In genomic region chr18:43847164-43848091, GRCh38 we compare ENCODE assay signal across 10 cellular contexts.
A peak's percentile ranks its signal among the peaks of the same experiment; 100 is the strongest.
DNase-seq lines count a peak whose midpoint lies in the region; ATAC-seq and TF ChIP-seq lines count a peak whose summit lies in the region.
"Had no signal": no experiment of that assay in that cellular context is flagged by ENCODE, and none has a peak within 500 bp of the region (broad histone marks: within the 10 kb centered on the region; RNA-seq: fewer than 3 reads in every experiment).

No MANE protein-coding gene starts in this region.

- no peaks in the 10 kb centered on the region for H3K36me3 ChIP-seq in heart right ventricle
- H3K36me3 ChIP-seq in colonic mucosa: no peaks in the 10 kb centered on the region
- H3K36me3 ChIP-seq in muscle layer of duodenum (ENCODE audit: control insufficient read depth in 1 of 2, insufficient read depth in 2 of 2, low read length in 2 of 2): no peaks in the 10 kb centered on the region
- H3K36me3 ChIP-seq in aorta (ENCODE audit: control insufficient read depth in 1 of 2, insufficient read depth in 2 of 2, low read length in 1 of 2): no peaks in the 10 kb centered on the region

- no peaks in the 10 kb centered on the region for H3K27me3 ChIP-seq in heart right ventricle
- H3K27me3 ChIP-seq in colonic mucosa: no peaks in the 10 kb centered on the region
- H3K27me3 ChIP-seq in muscle layer of duodenum (ENCODE audit: low read depth, low read length): no peaks in the 10 kb centered on the region
- H3K27me3 ChIP-seq in aorta (ENCODE audit: control insufficient read depth in 1 of 2, insufficient read depth in 2 of 2, low read length in 1 of 2): no peaks in the 10 kb centered on the region

- peak overlapping the region in 6 of 10 donors; percentile 15 to 74 (median 46) for H3K27ac ChIP-seq in heart right ventricle
- peak overlapping the region; percentile 15 for H3K27ac ChIP-seq in colonic mucosa
- peak overlapping the region; percentile 57 for H3K27ac ChIP-seq in muscle layer of duodenum (ENCODE audit: low read length)
- no peak overlapping the region for H3K27ac ChIP-seq in aorta (ENCODE audit: low read depth in 1 of 2, low read length in 2 of 2)

- TF ChIP-seq CTCF in heart right ventricle (IDR thresholded peaks at IDR 0.05): no peak
- no peak for TF ChIP-seq CTCF in colonic mucosa (IDR thresholded peaks at IDR 0.05)

- ATAC-seq in heart right ventricle (peak in 1 of 8 donors; percentile 22), Right ventricle myocardium inferior (no peak), aorta (ENCODE audit: low FRiP score) (peak; percentile 46), HG03139 (IDR thresholded peaks at IDR 0.05; ENCODE audit: unreplicated experiment) (no peak), GM21515 (IDR thresholded peaks at IDR 0.05; ENCODE audit: unreplicated experiment) (no peak)
- no peak for ATAC-seq in activated CD4-positive, CD25-positive, alpha-beta regulatory T cell treated with anti-CD3 and anti-CD28 coated beads, Interleukin-2, amount 50 U/mL, for 24 hours

- intact Hi-C loops in heart right ventricle (cut with DNase I) (no loop called here), Right ventricle myocardium inferior (cut with DNase I) (no loop called here), colonic mucosa (cut with DNase I) (no loop called here), aorta (cut with DNase I) (no loop called here)

- H3K4me1 ChIP-seq in heart right ventricle (peaks cover 0 to 12% (median 0%) of the 10 kb centered on the region in 9 donors), colonic mucosa (no peaks in the 10 kb centered on the region), muscle layer of duodenum (ENCODE audit: control insufficient read depth in 1 of 2, insufficient read depth in 2 of 2, low read length in 2 of 2) (peaks cover 0 to 4% of the 10 kb centered on the region in 2 donors), aorta (ENCODE audit: control insufficient read depth in 1 of 2, insufficient read depth in 2 of 2, low read length in 2 of 2) (no peaks in the 10 kb centered on the region)

- WGBS in heart right ventricle, 2 donors: 55 to 68% methylated on average over 8 of the region's 8 CpGs
- WGBS in aorta, 2 donors: 41 to 44% methylated on average over 8 of the region's 8 CpGs

- H3K9me3 ChIP-seq in heart right ventricle (no peaks in the 10 kb centered on the region), colonic mucosa (no peaks in the 10 kb centered on the region), muscle layer of duodenum (ENCODE audit: control insufficient read depth in 1 of 2, low read length in 2 of 2) (no peaks in the 10 kb centered on the region), aorta (ENCODE audit: control insufficient read depth, low read length) (no peaks in the 10 kb centered on the region)

- H3K9ac ChIP-seq in colonic mucosa (ENCODE audit: low read depth in 2 of 2, low read length in 2 of 2): no peak overlapping the region

- H3K4me3 ChIP-seq in heart right ventricle: no peak overlapping the region
- H3K4me3 ChIP-seq in colonic mucosa: no peak overlapping the region
- peak overlapping the region in 1 of 2 donors; percentile 3 for H3K4me3 ChIP-seq in muscle layer of duodenum (ENCODE audit: low read depth in 1 of 2, low read length in 2 of 2)
- no peak overlapping the region for H3K4me3 ChIP-seq in aorta (ENCODE audit: low read length in 2 of 2)

- DNase-seq in heart right ventricle (no peak), Right ventricle myocardium inferior (ENCODE audit: missing footprints) (no peak), colonic mucosa (no peak), aorta (no peak)
- DNase-seq: GOT3, T-helper 9 cell had no signal

Comparison
In these comparisons a context has a peak if more than half of its experiments do, and no peak if none do; other contexts are left out.
1. H3K27ac ChIP-seq: peak in heart right ventricle (6 of 10), colonic mucosa (single experiment) and muscle layer of duodenum (single experiment); none in aorta (0 of 2).